In genomic region chr17:73856585-73856984, GRCh38 we compare ENCODE assay signal across 26 cellular contexts.
DNase-seq lines count a peak whose midpoint lies in the region; ATAC-seq and TF ChIP-seq lines count a peak whose summit lies in the region.
"Had no signal": no experiment of that assay in that cellular context is flagged by ENCODE, and none has a peak within 500 bp of the region (broad histone marks: within the 10 kb centered on the region; RNA-seq: fewer than 3 reads in every experiment).

No MANE protein-coding gene starts in this region.

- H3K27me3 ChIP-seq in vagina = no peaks in the 10 kb centered on the region

- H3K36me3 ChIP-seq in vagina = no peaks in the 10 kb centered on the region

- no peak for TF ChIP-seq CTCF in vagina (IDR thresholded peaks at IDR 0.05)

- peak overlapping the region; percentile 42 for H3K27ac ChIP-seq in vagina
- H3K27ac ChIP-seq: C4-2B, KMS-11 had no signal

- no peak for TF ChIP-seq POLR2A in vagina (IDR thresholded peaks at IDR 0.05)

- intact Hi-C loops in Right ventricle myocardium inferior (cut with DNase I) (no loop called here), left cardiac atrium (cut with DNase I) (no loop called here), vagina (cut with DNase I) (no loop called here)

- peak; percentile 16 for DNase-seq in Right ventricle myocardium inferior (ENCODE audit: missing footprints)
- no peak for DNase-seq in left cardiac atrium
- DNase-seq in middle frontal gyrus (ENCODE audit: extremely low spot score, low spot score) = peak; percentile 32
- DNase-seq in vagina (ENCODE audit: extremely low spot score in 2 of 2) = no peak
- no peak for DNase-seq in activated T-cell treated with anti-CD3 and anti-CD28 coated beads, Interleukin-2, amount 50 U/mL, for 1 hour
- DNase-seq in ecto neural progenitor cell (ENCODE audit: low spot score) = no peak
- DNase-seq: CD8-positive, alpha-beta memory T cell; DMS153; DND-41; H9; HFFc6; NCI-H1092; NCI-H1417 treated with DMSO at 0.1 percent for 48 hours; NCI-H1694 treated with DMSO at 0.1 percent for 48 hours; NCI-H2081; NCI-H345; NCI-H510A treated with DMSO at 0.1 percent for 48 hours; NCI-H748 treated with DMSO at 0.1 percent for 48 hours; RPMI8226; SHP77 treated with DMSO at 0.1 percent for 48 hours; SW 1271 had no signal

- H3K4me3 ChIP-seq in vagina = no peak overlapping the region
- H3K4me3 ChIP-seq: GM23338 had no signal

- peaks cover 7% of the 10 kb centered on the region for H3K4me1 ChIP-seq in vagina

- ATAC-seq in Right ventricle myocardium inferior (no peak), left cardiac atrium (no peak), SK-N-SH treated with all-trans-retinoic acid at 6 μM for 48 hours (no peak), GM18870 (IDR thresholded peaks at IDR 0.05; ENCODE audit: unreplicated experiment) (no peak)
- ATAC-seq: GM23338 had no signal

- no peaks in the 10 kb centered on the region for H3K9me3 ChIP-seq in vagina

TF ChIP-seq in SK-N-SH treated with all-trans-retinoic acid at 6 μM for 48 hours, 23 proteins besides CTCF, POLR2A, EP300 and RAD21:
- TF ChIP-seq, protein P1, sequence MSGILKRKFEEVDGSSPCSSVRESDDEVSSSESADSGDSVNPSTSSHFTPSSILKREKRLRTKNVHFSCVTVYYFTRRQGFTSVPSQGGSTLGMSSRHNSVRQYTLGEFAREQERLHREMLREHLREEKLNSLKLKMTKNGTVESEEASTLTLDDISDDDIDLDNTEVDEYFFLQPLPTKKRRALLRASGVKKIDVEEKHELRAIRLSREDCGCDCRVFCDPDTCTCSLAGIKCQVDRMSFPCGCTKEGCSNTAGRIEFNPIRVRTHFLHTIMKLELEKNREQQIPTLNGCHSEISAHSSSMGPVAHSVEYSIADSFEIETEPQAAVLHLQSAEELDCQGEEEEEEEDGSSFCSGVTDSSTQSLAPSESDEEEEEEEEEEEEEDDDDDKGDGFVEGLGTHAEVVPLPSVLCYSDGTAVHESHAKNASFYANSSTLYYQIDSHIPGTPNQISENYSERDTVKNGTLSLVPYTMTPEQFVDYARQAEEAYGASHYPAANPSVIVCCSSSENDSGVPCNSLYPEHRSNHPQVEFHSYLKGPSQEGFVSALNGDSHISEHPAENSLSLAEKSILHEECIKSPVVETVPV (CRISPR knock-in tag; IDR thresholded peaks at IDR 0.05) = no peak
- peak; percentile 34; the same call in 1 of the 2 replicates for TF ChIP-seq TCF4 (CRISPR knock-in tag; IDR thresholded peaks at IDR 0.05; ENCODE audit: borderline replicate concordance)

Comparison
In these comparisons a context has a peak if more than half of its experiments do, and no peak if none do; other contexts are left out.
1. DNase-seq: peak in Right ventricle myocardium inferior (single experiment) and middle frontal gyrus (single experiment); none in left cardiac atrium (single experiment), vagina (0 of 2), activated T-cell treated with anti-CD3 and anti-CD28 coated beads, Interleukin-2, amount 50 U/mL, for 1 hour (single experiment) and ecto neural progenitor cell (single experiment).